In the genomic region with DNA sequence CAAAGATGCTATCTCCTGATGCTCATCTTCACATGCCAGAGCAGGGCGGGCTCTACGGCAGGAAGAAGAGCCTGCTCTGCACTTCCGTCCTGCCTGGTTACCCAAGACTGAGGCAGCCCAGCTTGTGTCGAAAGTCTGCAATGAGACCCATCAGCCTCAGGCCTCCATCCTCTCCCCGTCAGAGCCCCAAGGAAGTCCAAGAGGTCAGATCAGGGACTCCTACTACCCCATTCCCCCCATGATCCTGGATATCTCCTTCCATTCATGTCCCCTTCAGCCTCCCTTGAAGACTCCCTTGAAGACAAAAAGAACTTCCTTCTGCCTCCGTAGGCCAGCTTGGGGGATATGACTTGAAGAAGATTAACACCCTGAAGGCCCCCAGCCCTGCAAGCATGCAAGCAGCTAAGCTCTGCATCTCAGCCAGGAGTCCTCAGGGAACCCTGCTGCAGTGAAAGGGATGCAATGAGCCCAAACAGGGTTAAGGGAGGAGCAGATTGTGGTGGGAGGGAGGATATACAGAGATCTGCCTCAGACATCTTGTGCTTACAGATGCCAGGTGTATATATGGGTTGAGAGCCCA, we compare ENCODE assay signal across 14 cellular contexts.
DNase-seq lines count a peak whose midpoint lies in the region; ATAC-seq and TF ChIP-seq lines count a peak whose summit lies in the region.
"Had no signal": no experiment of that assay in that cellular context is flagged by ENCODE, and none has a peak within 500 bp of the region (broad histone marks: within the 10 kb centered on the region; RNA-seq: fewer than 3 reads in every experiment).

No MANE protein-coding gene starts in this region.

- H3K4me3 Mint-ChIP-seq in activated CD8-positive, alpha-beta memory T cell treated with anti-CD3 and anti-CD28 coated beads, Interleukin-2, amount 10 ng/mL, durations not matched to agents 7 days and 5 days, result no peak overlapping the region
- no peak overlapping the region for H3K4me3 Mint-ChIP-seq in immature natural killer cell
- H3K4me3 Mint-ChIP-seq: CD4-positive, alpha-beta memory T cell had no signal

- H3K27me3 Mint-ChIP-seq in activated CD8-positive, alpha-beta memory T cell treated with anti-CD3 and anti-CD28 coated beads, Interleukin-2, amount 10 ng/mL, durations not matched to agents 7 days and 5 days, result peaks cover 8% of the 10 kb centered on the region
- H3K27me3 Mint-ChIP-seq in immature natural killer cell (ENCODE audit: low read depth in 3 of 3), result peaks cover 5 to 14% (median 10%) of the 10 kb centered on the region in 3 donors

- peak; percentile 22 for DNase-seq in activated CD8-positive, alpha-beta memory T cell treated with anti-CD3 and anti-CD28 coated beads, Interleukin-2, amount 10 ng/mL, durations not matched to agents 7 days and 5 days
- DNase-seq in ecto neural progenitor cell (ENCODE audit: low spot score) (peak; percentile 17), mesenteric fat pad (ENCODE audit: low spot score) (peak; percentile 28), NCI-H1417 (lab: John Stamatoyannopoulos, UW) (no peak), GM20000 (ENCODE audit: low spot score) (no peak), immature natural killer cell (no peak), DMS 273 treated with DMSO at 0.1 percent for 48 hours (lab: John Stamatoyannopoulos, UW) (no peak)
- DNase-seq: BE2C; CD4-positive, alpha-beta memory T cell; DMS153; DMS79 treated with DMSO at 0.1 percent for 48 hours; EL had no signal

- no peaks in the 10 kb centered on the region for H3K36me3 Mint-ChIP-seq in activated CD8-positive, alpha-beta memory T cell treated with anti-CD3 and anti-CD28 coated beads, Interleukin-2, amount 10 ng/mL, durations not matched to agents 7 days and 5 days
- H3K36me3 Mint-ChIP-seq in immature natural killer cell, result peaks cover 0 to 4% (median 0%) of the 10 kb centered on the region in 3 donors

- TF ChIP-seq CTCF in GM20000 (IDR thresholded peaks at IDR 0.05; ENCODE audit: extremely low read depth, missing control alignments), result no peak

- peaks cover 4% of the 10 kb centered on the region for H3K9me3 Mint-ChIP-seq in activated CD8-positive, alpha-beta memory T cell treated with anti-CD3 and anti-CD28 coated beads, Interleukin-2, amount 10 ng/mL, durations not matched to agents 7 days and 5 days (ENCODE audit: low read depth)
- peaks cover 5 to 9% (median 8%) of the 10 kb centered on the region in 6 donors for H3K9me3 Mint-ChIP-seq in immature natural killer cell

- H3K27ac Mint-ChIP-seq in activated CD8-positive, alpha-beta memory T cell treated with anti-CD3 and anti-CD28 coated beads, Interleukin-2, amount 10 ng/mL, durations not matched to agents 7 days and 5 days, result no peak overlapping the region
- H3K27ac Mint-ChIP-seq in immature natural killer cell, result no peak overlapping the region
- H3K27ac Mint-ChIP-seq: CD4-positive, alpha-beta memory T cell had no signal

- CTCF ChIA-PET in activated CD8-positive, alpha-beta memory T cell treated with anti-CD3 and anti-CD28 coated beads, Interleukin-2, amount 10 ng/mL, durations not matched to agents 7 days and 5 days (lab: Charles Lee), result no interaction called here

- no peaks in the 10 kb centered on the region for H3K4me1 Mint-ChIP-seq in activated CD8-positive, alpha-beta memory T cell treated with anti-CD3 and anti-CD28 coated beads, Interleukin-2, amount 10 ng/mL, durations not matched to agents 7 days and 5 days
- H3K4me1 Mint-ChIP-seq in immature natural killer cell, result no peaks in the 10 kb centered on the region
- H3K4me1 Mint-ChIP-seq: CD4-positive, alpha-beta memory T cell had no signal

- ATAC-seq in activated CD8-positive, alpha-beta memory T cell treated with anti-CD3 and anti-CD28 coated beads, Interleukin-2, amount 10 ng/mL, durations not matched to agents 7 days and 5 days, result no peak
- ATAC-seq: A549, HCT116 had no signal

Comparison
In these comparisons a context has a peak if more than half of its experiments do, and no peak if none do; other contexts are left out.
1. DNase-seq: peak in activated CD8-positive, alpha-beta memory T cell treated with anti-CD3 and anti-CD28 coated beads, Interleukin-2, amount 10 ng/mL, durations not matched to agents 7 days and 5 days (single experiment), ecto neural progenitor cell (single experiment) and mesenteric fat pad (single experiment); none in NCI-H1417 (0 of 3), GM20000 (single experiment), immature natural killer cell (0 of 3) and DMS 273 treated with DMSO at 0.1 percent for 48 hours (single experiment).